ENCODE assay signal across 1 cellular context in the genomic region with DNA sequence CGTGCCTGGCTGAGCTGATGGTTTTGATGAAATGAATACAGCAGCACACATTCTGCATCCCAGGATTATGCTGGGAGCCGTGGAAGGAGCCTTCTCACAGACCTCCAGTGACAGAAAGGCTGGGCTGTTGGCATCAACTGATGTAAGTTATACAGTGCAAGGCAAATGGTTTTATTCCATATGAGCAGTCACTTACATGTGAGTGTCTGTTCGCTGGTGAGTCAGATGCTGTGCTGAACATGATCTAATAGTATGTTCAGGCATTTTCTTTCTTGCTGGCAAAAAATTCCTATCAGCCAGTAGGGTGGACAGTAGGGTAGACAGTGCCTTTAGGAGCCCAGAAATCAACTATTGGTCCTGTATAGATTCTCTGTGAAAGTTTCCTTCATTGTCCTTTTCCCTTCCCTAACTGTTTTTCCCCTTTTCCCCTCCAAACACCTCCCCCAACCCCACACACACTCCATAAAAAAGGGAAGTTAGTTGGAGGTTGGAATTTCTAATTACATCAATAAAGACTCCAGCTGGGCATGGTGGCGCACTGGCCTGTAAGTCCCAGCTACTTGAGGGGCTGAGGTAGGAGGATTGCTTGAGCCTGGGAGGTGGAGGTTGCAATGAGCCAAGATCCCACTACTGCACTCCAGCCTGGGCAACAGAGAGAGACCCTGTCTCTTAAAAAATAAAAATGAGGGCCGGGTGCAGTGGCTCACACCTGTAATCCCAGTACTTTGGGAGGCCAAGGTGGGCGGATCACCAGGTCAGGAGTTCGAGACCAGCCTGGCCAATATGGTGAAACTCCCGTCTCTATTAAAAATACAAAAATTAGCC.
TF ChIP-seq lines count a peak whose summit lies in the region.

No MANE protein-coding gene starts in this region.

TF ChIP-seq in A549, 52 proteins besides CTCF, POLR2A, EP300 and RAD21 (continued from another document):
- TF ChIP-seq, protein P1, sequence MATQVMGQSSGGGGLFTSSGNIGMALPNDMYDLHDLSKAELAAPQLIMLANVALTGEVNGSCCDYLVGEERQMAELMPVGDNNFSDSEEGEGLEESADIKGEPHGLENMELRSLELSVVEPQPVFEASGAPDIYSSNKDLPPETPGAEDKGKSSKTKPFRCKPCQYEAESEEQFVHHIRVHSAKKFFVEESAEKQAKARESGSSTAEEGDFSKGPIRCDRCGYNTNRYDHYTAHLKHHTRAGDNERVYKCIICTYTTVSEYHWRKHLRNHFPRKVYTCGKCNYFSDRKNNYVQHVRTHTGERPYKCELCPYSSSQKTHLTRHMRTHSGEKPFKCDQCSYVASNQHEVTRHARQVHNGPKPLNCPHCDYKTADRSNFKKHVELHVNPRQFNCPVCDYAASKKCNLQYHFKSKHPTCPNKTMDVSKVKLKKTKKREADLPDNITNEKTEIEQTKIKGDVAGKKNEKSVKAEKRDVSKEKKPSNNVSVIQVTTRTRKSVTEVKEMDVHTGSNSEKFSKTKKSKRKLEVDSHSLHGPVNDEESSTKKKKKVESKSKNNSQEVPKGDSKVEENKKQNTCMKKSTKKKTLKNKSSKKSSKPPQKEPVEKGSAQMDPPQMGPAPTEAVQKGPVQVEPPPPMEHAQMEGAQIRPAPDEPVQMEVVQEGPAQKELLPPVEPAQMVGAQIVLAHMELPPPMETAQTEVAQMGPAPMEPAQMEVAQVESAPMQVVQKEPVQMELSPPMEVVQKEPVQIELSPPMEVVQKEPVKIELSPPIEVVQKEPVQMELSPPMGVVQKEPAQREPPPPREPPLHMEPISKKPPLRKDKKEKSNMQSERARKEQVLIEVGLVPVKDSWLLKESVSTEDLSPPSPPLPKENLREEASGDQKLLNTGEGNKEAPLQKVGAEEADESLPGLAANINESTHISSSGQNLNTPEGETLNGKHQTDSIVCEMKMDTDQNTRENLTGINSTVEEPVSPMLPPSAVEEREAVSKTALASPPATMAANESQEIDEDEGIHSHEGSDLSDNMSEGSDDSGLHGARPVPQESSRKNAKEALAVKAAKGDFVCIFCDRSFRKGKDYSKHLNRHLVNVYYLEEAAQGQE (IDR thresholded peaks at IDR 0.05): no peak
- TF ChIP-seq ZFP36 (IDR thresholded peaks at IDR 0.05; ENCODE audit: borderline replicate concordance, partially characterized antibody) (no peak), EHF (CRISPR knock-in tag; IDR thresholded peaks at IDR 0.05) (no peak), ESRRA (IDR thresholded peaks at IDR 0.05; ENCODE audit: borderline replicate concordance, low read length) (no peak)
